ENCODE assay signal across 8 cellular contexts in genomic region chr14:49893309-49894213, GRCh38. TPM values are rescaled to one million over a fixed set of nuclear protein-coding genes. Genes with fewer than 3 reads are reported as not detected.
DNase-seq lines count a peak whose midpoint lies in the region; ATAC-seq, FAIRE-seq and TF ChIP-seq lines count a peak whose summit lies in the region.

No MANE protein-coding gene starts in this region.

- DNase-seq in SIG-M5 treated with dmso at 0.1 percent for 504 hours (lab: John Stamatoyannopoulos, UW; ENCODE audit: unreplicated experiment) (peak; percentile 36), SIG-M5 (lab: John Stamatoyannopoulos, UW) (no peak), Panc1 (ENCODE audit: low read depth, low spot score) (no peak), activated gamma-delta T cell treated with Interleukin-2 at 50 U/mL for 16 hours (peak; percentile 63), Right ventricle myocardium inferior (ENCODE audit: missing footprints) (peak; percentile 87), posterior vena cava (ENCODE audit: low spot score) (peak; percentile 91), urothelium cell line (ENCODE audit: low spot score) (peak; percentile 75)

- no peak for TF ChIP-seq CTCF in Panc1 (IDR thresholded peaks at IDR 0.05)

- H3K27ac ChIP-seq in Panc1 (ENCODE audit: low read length), result peak overlapping the region; percentile 97

- POLR2A ChIA-PET in Panc1 (lab: Charles Lee), result interaction anchor here (0.6 to 1.4 kb wide), 2 partner anchors 25 to 109 kb away, joined by 7 to 9 read pairs; no protein-coding TSS in a partner anchor

- H3K4me1 ChIP-seq in Panc1 (ENCODE audit: control insufficient read depth, insufficient read depth, low read length), result peaks cover 3% of the 10 kb centered on the region

- CTCF ChIA-PET in Panc1 (lab: Charles Lee), result interaction anchor here (0.9 kb wide), 1 partner anchor 30 kb away, joined by 3 read pairs; no protein-coding TSS in a partner anchor

- peak overlapping the region; percentile 75 to 80 for H3K4me3 ChIP-seq in Panc1 (ENCODE audit: low read depth in 2 of 2, low read length in 2 of 2)

- ATAC-seq in HG03039 (IDR thresholded peaks at IDR 0.05; ENCODE audit: unreplicated experiment) (peak; percentile 41), Panc1 (peak; percentile 74), Right ventricle myocardium inferior (peak; percentile 71)

- H3K27me3 ChIP-seq in Panc1 (ENCODE audit: control insufficient read depth, insufficient read depth, low read length), result no peaks in the 10 kb centered on the region

- H3K36me3 ChIP-seq in Panc1 (ENCODE audit: control insufficient read depth, insufficient read depth, low read length), result peaks cover 7% of the 10 kb centered on the region

- FAIRE-seq in urothelium cell line (lab: Jason Lieb, UNC), result peak; percentile 91

- TSS peak; percentile 76 for BruUV-seq in Panc1 (replicated peaks; lab: Mats Ljungman, UMichigan)

- H3K9me3 ChIP-seq in Panc1 (ENCODE audit: control insufficient read depth, insufficient read depth, low read depth, low read length), result no peaks in the 10 kb centered on the region

- intact Hi-C loops in Panc1 (cut with micrococcal nuclease; ENCODE audit: unreplicated experiment), result loop anchor here (10.0 kb wide), 2 partner anchors 51 to 81 kb away; no protein-coding TSS in a partner anchor
- intact Hi-C loops in Right ventricle myocardium inferior (cut with DNase I), result loop anchor here (2.0 to 5.0 kb wide), 3 partner anchors 54 to 154 kb away; no protein-coding TSS in a partner anchor
- intact Hi-C loops in posterior vena cava (cut with DNase I), result loop anchor here in 1 of 2 donors (10.0 kb wide), 1 partner anchor 111 kb away; no protein-coding TSS in a partner anchor

- in situ Hi-C loops in Panc1 (cut with HindIII; ENCODE audit: low pct_unique_long_range_greater_than_20kb, low sequenced_read_pairs), result no loop called here

RNA-seq across cellular contexts. Expression of gene ARF6, which starts 0.7 kb away (rescaled TPM):
- total RNA-seq in Panc1 (2021; ENCODE audit: unreplicated experiment) (63.2 TPM), Right ventricle myocardium inferior (25.1 TPM), posterior vena cava (10 to 100 TPM; 55.8 to 58.9 TPM)
- 51.1 TPM for polyA plus RNA-seq in Panc1 (2012; ENCODE audit: insufficient read length)

RNA-seq across cellular contexts. Expression of gene NEMF, which starts 41.0 kb away (rescaled TPM):
- total RNA-seq in Panc1 (2021; ENCODE audit: unreplicated experiment) (38.3 TPM), Right ventricle myocardium inferior (60.5 TPM), posterior vena cava (10 to 100 TPM; 49.3 to 61.4 TPM)
- 17.4 TPM for polyA plus RNA-seq in Panc1 (2012; ENCODE audit: insufficient read length)

Comparison
In these comparisons a context has a peak if more than half of its experiments do, and no peak if none do; other contexts are left out.
1. DNase-seq: peak in SIG-M5 treated with dmso at 0.1 percent for 504 hours (single experiment), activated gamma-delta T cell treated with Interleukin-2 at 50 U/mL for 16 hours (single experiment), Right ventricle myocardium inferior (single experiment), posterior vena cava (single experiment) and urothelium cell line (single experiment); none in SIG-M5 (single experiment) and Panc1 (single experiment).
2. Peak in every context shown above with its lines, with median percentiles within 50 percentile points of each other: ATAC-seq.